In the genomic region with DNA sequence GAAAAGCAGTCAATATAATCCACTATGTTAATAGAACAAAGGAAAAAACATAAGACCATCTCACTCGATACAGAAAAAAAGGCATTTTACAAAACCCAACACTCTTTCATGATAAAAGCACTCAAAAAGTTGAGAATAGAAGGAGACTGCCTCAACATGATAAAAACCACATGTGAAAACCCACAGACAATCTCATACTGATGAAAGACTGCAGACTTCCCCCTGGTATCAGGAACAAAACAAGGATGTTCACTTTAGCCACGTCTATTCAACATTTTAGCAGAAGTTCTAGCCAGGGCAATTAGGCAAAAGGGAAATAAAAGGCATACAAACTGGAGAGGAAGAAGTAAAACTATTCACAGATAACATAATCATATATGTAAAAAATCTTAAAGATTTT, we compare ENCODE assay signal across 19 cellular contexts.
"Had no signal": no experiment of that assay in that cellular context is flagged by ENCODE, and none has a peak within 500 bp of the region (broad histone marks: within the 10 kb centered on the region; RNA-seq: fewer than 3 reads in every experiment).

No MANE protein-coding gene starts in this region.

- DNase-seq: effector memory CD8-positive, alpha-beta T cell; gastrocnemius medialis; heart right ventricle; hypothalamus; kidney glomerular epithelial cell; nucleus accumbens; ovary; sigmoid colon; stimulated activated CD4-positive, alpha-beta T cell treated with anti-CD3 and anti-CD28 coated beads, Interleukin-2, amount 100 ng/mL, for 24 hours; stimulated activated CD4-positive, alpha-beta T cell treated with anti-CD3 and anti-CD28 coated beads, Interleukin-4, amount 100 ng/mL, for 4 hours; stimulated activated naive B cell treated with anti-CD40 and anti-IgM and Interleukin-4, amounts not matched to agents 10 μg/mL and 1 μg/mL and 100 μg/mL, for 72 hours; stimulated activated naive CD8-positive, alpha-beta T cell treated with anti-CD3 and anti-CD28 coated beads, Interleukin-15, amount 100 ng/mL, for 72 hours; transverse colon had no signal

- H3K4me3 ChIP-seq: esophagus muscularis mucosa, gastrocnemius medialis, heart right ventricle, ovary, right atrium auricular region, sigmoid colon, skin epidermis, thoracic aorta, transverse colon had no signal

- H3K27ac ChIP-seq: epithelial cell of prostate, esophagus muscularis mucosa, gastrocnemius medialis, heart right ventricle, ovary, right atrium auricular region, sigmoid colon, skin epidermis, thoracic aorta, transverse colon had no signal

- H3K4me1 ChIP-seq: esophagus muscularis mucosa, gastrocnemius medialis, heart right ventricle, right atrium auricular region, sigmoid colon, transverse colon had no signal

- ATAC-seq: effector memory CD8-positive, alpha-beta T cell; gastrocnemius medialis; heart right ventricle; naive thymus-derived CD8-positive, alpha-beta T cell; stimulated activated naive B cell treated with anti-CD40 and anti-IgM and Interleukin-4, amounts not matched to agents 10 μg/mL and 1 μg/mL and 100 μg/mL, for 72 hours; stimulated activated naive CD8-positive, alpha-beta T cell treated with anti-CD3 and anti-CD28 coated beads, Interleukin-15, amount 100 ng/mL, for 72 hours had no signal

- H3K36me3 ChIP-seq: esophagus muscularis mucosa, gastrocnemius medialis, heart right ventricle, ovary, right atrium auricular region, sigmoid colon, thoracic aorta, transverse colon had no signal

- H3K9me3 ChIP-seq: ovary had no signal

- H3K27me3 ChIP-seq: esophagus muscularis mucosa, gastrocnemius medialis, ovary, right atrium auricular region, sigmoid colon, transverse colon had no signal
